ENCODE assay signal across 28 cellular contexts in genomic region chr11:23956586-23956985, GRCh38.
"Had no signal": no experiment of that assay in that cellular context is flagged by ENCODE, and none has a peak within 500 bp of the region (broad histone marks: within the 10 kb centered on the region; RNA-seq: fewer than 3 reads in every experiment).

No MANE protein-coding gene starts in this region.

- H3K9me3 ChIP-seq: lower lobe of right lung, mucosa of descending colon, neutrophil, right lobe of liver, stomach, thyroid gland, vagina had no signal

- H3K4me3 Mint-ChIP-seq: effector memory CD8-positive, alpha-beta T cell; immature natural killer cell; mesothelial cell of epicardium; naive B cell; natural killer cell treated with Interleukin-12 subunit alpha and Interleukin-12 subunit beta and Interleukin-15 and Interleukin-18, amount 100 ng/mL, for 72 hours; neural crest cell; stimulated activated effector memory CD8-positive, alpha-beta T cell treated with anti-CD3 and anti-CD28 coated beads, Interleukin-12 subunit alpha, Interleukin-12 subunit beta, amount 100 ng/mL, for 72 hours had no signal

- H3K36me3 ChIP-seq: esophagus squamous epithelium, lower lobe of right lung, neutrophil, right lobe of liver, stomach, thyroid gland, vagina had no signal

- H3K4me1 ChIP-seq: esophagus squamous epithelium, lower lobe of right lung, parathyroid adenoma, right lobe of liver, stomach, thyroid gland, vagina had no signal

- H3K27ac ChIP-seq: esophagus squamous epithelium, lower lobe of right lung, neutrophil, parathyroid adenoma, right lobe of liver, stomach, thyroid gland, vagina had no signal

- H3K27ac Mint-ChIP-seq: effector memory CD8-positive, alpha-beta T cell; immature natural killer cell; mesothelial cell of epicardium; naive B cell; natural killer cell treated with Interleukin-12 subunit alpha and Interleukin-12 subunit beta and Interleukin-15 and Interleukin-18, amount 100 ng/mL, for 72 hours; progenitor cell of endocrine pancreas; stimulated activated effector memory CD8-positive, alpha-beta T cell treated with anti-CD3 and anti-CD28 coated beads, Interleukin-12 subunit alpha, Interleukin-12 subunit beta, amount 100 ng/mL, for 72 hours had no signal

- H3K79me2 ChIP-seq: parathyroid adenoma had no signal

- H3K9ac ChIP-seq: parathyroid adenoma had no signal

- H2AFZ ChIP-seq: parathyroid adenoma had no signal

- H3K4me1 Mint-ChIP-seq: immature natural killer cell; mesothelial cell of epicardium; naive B cell; stimulated activated effector memory CD8-positive, alpha-beta T cell treated with anti-CD3 and anti-CD28 coated beads, Interleukin-12 subunit alpha, Interleukin-12 subunit beta, amount 100 ng/mL, for 72 hours had no signal

- H3K4me3 ChIP-seq: esophagus squamous epithelium, lower lobe of right lung, mucosa of descending colon, right lobe of liver, stomach, thyroid gland, vagina had no signal

- H3K27me3 ChIP-seq: esophagus squamous epithelium, neutrophil, right lobe of liver, stomach, thyroid gland, vagina had no signal

- DNase-seq: cortex of kidney; effector memory CD8-positive, alpha-beta T cell; erythroblast; esophagus squamous epithelium; hypothalamus; immature natural killer cell; left ventricle myocardium superior; lower lobe of right lung; mucosa of descending colon; naive B cell; right lobe of liver; stimulated activated CD4-positive, alpha-beta T cell treated with anti-CD3 and anti-CD28 coated beads, Interleukin-2, amount 100 ng/mL, for 24 hours; stimulated activated CD4-positive, alpha-beta T cell treated with anti-CD3 and anti-CD28 coated beads, Interleukin-4, amount 100 ng/mL, for 24 hours; stimulated activated naive CD4-positive, alpha-beta T cell treated with Interleukin-2 at 50 U/mL for 16 hours; stomach; thyroid gland; trophoblast cell had no signal

- H3K9me3 Mint-ChIP-seq: immature natural killer cell; mesothelial cell of epicardium; natural killer cell treated with Interleukin-12 subunit alpha and Interleukin-12 subunit beta and Interleukin-15 and Interleukin-18, amount 100 ng/mL, for 72 hours; neural crest cell; stimulated activated effector memory CD8-positive, alpha-beta T cell treated with anti-CD3 and anti-CD28 coated beads, Interleukin-12 subunit alpha, Interleukin-12 subunit beta, amount 100 ng/mL, for 72 hours had no signal

- H3K36me3 Mint-ChIP-seq: mesothelial cell of epicardium; naive B cell; natural killer cell treated with Interleukin-12 subunit alpha and Interleukin-12 subunit beta and Interleukin-15 and Interleukin-18, amount 100 ng/mL, for 72 hours; stimulated activated effector memory CD8-positive, alpha-beta T cell treated with anti-CD3 and anti-CD28 coated beads, Interleukin-12 subunit alpha, Interleukin-12 subunit beta, amount 100 ng/mL, for 72 hours had no signal

- ATAC-seq: effector memory CD8-positive, alpha-beta T cell; left ventricle myocardium superior; lower lobe of right lung; mucosa of descending colon; natural killer cell treated with Interleukin-12 subunit alpha and Interleukin-12 subunit beta and Interleukin-15 and Interleukin-18, amount 100 ng/mL, for 72 hours; right lobe of liver; stimulated activated effector memory CD8-positive, alpha-beta T cell treated with anti-CD3 and anti-CD28 coated beads, Interleukin-12 subunit alpha, Interleukin-12 subunit beta, amount 100 ng/mL, for 72 hours had no signal

- H3K27me3 Mint-ChIP-seq: effector memory CD8-positive, alpha-beta T cell; naive B cell; natural killer cell treated with Interleukin-12 subunit alpha and Interleukin-12 subunit beta and Interleukin-15 and Interleukin-18, amount 100 ng/mL, for 72 hours; progenitor cell of endocrine pancreas had no signal

- FAIRE-seq: endometrium, frontal cortex, keratinocyte had no signal
